Comparison of ENCODE assay signal across 1 cellular context in genomic region chr2:12700989-12701388, GRCh38.
TF ChIP-seq lines count a peak whose summit lies in the region.

No MANE protein-coding gene starts in this region.

TF ChIP-seq in K562, 482 proteins besides CTCF, POLR2A, EP300 and RAD21:
- TF ChIP-seq CCAR2 (IDR thresholded peaks at IDR 0.05; ENCODE audit: low read depth, low read length) (no peak), ZNF384 (IDR thresholded peaks at IDR 0.05; ENCODE audit: low read depth, low read length) (no peak), BACH1 (tag; IDR thresholded peaks at IDR 0.05) (no peak), CEBPB (tag; IDR thresholded peaks at IDR 0.05) (peak; percentile 58), PKNOX1 (IDR thresholded peaks at IDR 0.05) (0 out of 2 replicates have a peak, but pooled peaks have one; percentile 14), CEBPG (CRISPR knock-in tag; IDR thresholded peaks at IDR 0.05) (no peak), CEBPG (tag; conservative IDR thresholded peaks at IDR 0.05 in 1 of 2, IDR thresholded peaks at IDR 0.05 in 1 of 2) (0 out of 4 replicates have a peak, but pooled peaks of 1 of the 2 experiments have one; percentile 13), PBX2 (CRISPR knock-in tag; IDR thresholded peaks at IDR 0.05; ENCODE audit: low read depth) (no peak), PBX2 (tag; conservative IDR thresholded peaks at IDR 0.05; ENCODE audit: low read depth) (peak; percentile 20; the same call in 1 of the 2 replicates), ZFP1 (CRISPR knock-in tag; IDR thresholded peaks at IDR 0.05) (no peak)
